Comparison of ENCODE assay signal across 8 cellular contexts in genomic region chr12:49763006-49763591, GRCh38. TPM values are rescaled to one million over a fixed set of nuclear protein-coding genes. Genes with fewer than 3 reads are reported as not detected.
DNase-seq lines count a peak whose midpoint lies in the region; ATAC-seq, FAIRE-seq and TF ChIP-seq lines count a peak whose summit lies in the region.

No MANE protein-coding gene starts in this region.

- no peak overlapping the region for H3K9ac ChIP-seq in Karpas-422 (ENCODE audit: low read length)

- peaks cover 44% of the 10 kb centered on the region for H3K36me3 ChIP-seq in Karpas-422 (ENCODE audit: insufficient read depth, low read length)
- H3K36me3 ChIP-seq in bronchial epithelial cell (ENCODE audit: control insufficient read depth, insufficient read depth, low read length) = peaks cover 29% of the 10 kb centered on the region
- peaks cover 7 to 80% of the 10 kb centered on the region in 2 donors for H3K36me3 ChIP-seq in left lung

- H3K27me3 ChIP-seq in Karpas-422 (ENCODE audit: low read length) (no peaks in the 10 kb centered on the region), bronchial epithelial cell (ENCODE audit: control insufficient read depth, insufficient read depth, low read length) (no peaks in the 10 kb centered on the region), left lung (no peaks in the 10 kb centered on the region)

- H4K20me1 ChIP-seq in Karpas-422 (ENCODE audit: insufficient read depth, low read depth, low read length) = peaks cover 3% of the 10 kb centered on the region; the same call in 1 of the 2 replicates

- FAIRE-seq in bronchial epithelial cell (lab: Jason Lieb, UNC) = no peak

- H3K4me1 ChIP-seq in Karpas-422 (ENCODE audit: low read length) (no peaks in the 10 kb centered on the region), left lung (peaks cover 0 to 19% of the 10 kb centered on the region in 2 donors)

- H3K4me3 ChIP-seq in Karpas-422 (ENCODE audit: low read length) = no peak overlapping the region
- H3K4me3 ChIP-seq in bronchial epithelial cell (ENCODE audit: low read depth, low read length) = no peak overlapping the region
- no peak overlapping the region for H3K4me3 ChIP-seq in left lung

- H3K9me3 ChIP-seq in Karpas-422 (ENCODE audit: low read length) (no peaks in the 10 kb centered on the region), left lung (no peaks in the 10 kb centered on the region)

- intact Hi-C loops in left lung (cut with DNase I) = no loop called here

- H3K4me2 ChIP-seq in Karpas-422 (ENCODE audit: low read depth, low read length, poor library complexity, severe bottlenecking) = no peak overlapping the region

- DNase-seq in Daoy (ENCODE audit: low read depth) (peak; percentile 55), Karpas-422 (peak; percentile 87), bronchial epithelial cell (ENCODE audit: low read depth) (no peak), left lung (peak; percentile 59 to 88)
- DNase-seq in activated CD4-positive, CD25-positive, alpha-beta regulatory T cell treated with anti-CD3 and anti-CD28 coated beads, Interleukin-2, amount 50 U/mL, for 16 hours (ENCODE audit: low read depth, low spot score) = peak; percentile 60
- DNase-seq in stimulated activated CD4-positive, alpha-beta T cell treated with anti-CD3 and anti-CD28 coated beads, Interleukin-4, amount 100 ng/mL, for 48 hours (ENCODE audit: low read depth in 2 of 2) = peak; percentile 71 to 81

- H3K27ac ChIP-seq in Karpas-422 (ENCODE audit: low read length) = no peak overlapping the region
- H3K27ac ChIP-seq in left lung = peak overlapping the region in 1 of 2 donors; percentile 45

- peak; percentile 81 for TF ChIP-seq CTCF in bronchial epithelial cell (IDR thresholded peaks at IDR 0.05; ENCODE audit: insufficient read depth, low read length, severe bottlenecking)
- peak; percentile 68 to 75 for TF ChIP-seq CTCF in left lung (IDR thresholded peaks at IDR 0.05)

- no peaks in the 10 kb centered on the region for H3K79me2 ChIP-seq in Karpas-422 (ENCODE audit: low read length)

- H2AFZ ChIP-seq in Karpas-422 (ENCODE audit: low read length) = no peak overlapping the region

- no peaks in the 10 kb centered on the region for H3K9me2 ChIP-seq in Karpas-422 (replicated peaks; ENCODE audit: insufficient read depth, low read length)

- ATAC-seq in left lung (peak; percentile 83), HG03439 (IDR thresholded peaks at IDR 0.05; ENCODE audit: unreplicated experiment) (no peak), HG02981 (IDR thresholded peaks at IDR 0.05; ENCODE audit: unreplicated experiment) (no peak)

RNA-seq across cellular contexts. Expression of gene TMBIM6, which starts 21.7 kb away (rescaled TPM):
- 379 and 454 TPM in 2 replicates for total RNA-seq in Daoy (2014; rRNA removed; shearing (Covaris generic))
- 180 and 386 TPM in 2 replicates for total RNA-seq in Karpas-422 (2014; rRNA removed; shearing (Covaris generic); ENCODE audit: low replicate concordance)
- total RNA-seq in bronchial epithelial cell (570 and 818 TPM in 2 replicates), left lung (100 to 1,000 TPM; 791 to 876 TPM)

RNA-seq across cellular contexts. Expression of gene FMNL3, which starts 55.9 kb away (rescaled TPM):
- 41.9 and 51.7 TPM in 2 replicates for total RNA-seq in Daoy (2014; rRNA removed; shearing (Covaris generic))
- total RNA-seq in Karpas-422 (2014; rRNA removed; shearing (Covaris generic); ENCODE audit: low replicate concordance) = 6.7 and 11.4 TPM in 2 replicates
- total RNA-seq in bronchial epithelial cell = 2.2 and 2.6 TPM in 2 replicates
- 10 to 100 TPM; 30.0 to 33.0 TPM for total RNA-seq in left lung
